In genomic region chr22:43884600-43885318, GRCh38 we compare ENCODE assay signal across 9 cellular contexts. TPM values are rescaled to one million over a fixed set of nuclear protein-coding genes. Genes with fewer than 3 reads are reported as not detected.
DNase-seq lines count a peak whose midpoint lies in the region; ATAC-seq, FAIRE-seq and TF ChIP-seq lines count a peak whose summit lies in the region.
"Had no signal": no experiment of that assay in that cellular context is flagged by ENCODE, and none has a peak within 500 bp of the region (broad histone marks: within the 10 kb centered on the region; RNA-seq: fewer than 3 reads in every experiment).

No MANE protein-coding gene starts in this region.

- no peak overlapping the region for H3K27ac ChIP-seq in CD4-positive, alpha-beta T cell (ENCODE audit: low read depth, low read length)

- H3K27ac Mint-ChIP-seq in CD4-positive, alpha-beta T cell, result no peak overlapping the region

- peaks cover 32% of the 10 kb centered on the region for H3K27me3 Mint-ChIP-seq in CD4-positive, alpha-beta T cell

- H3K4me3 Mint-ChIP-seq in CD4-positive, alpha-beta T cell, result no peak overlapping the region

- CTCF ChIA-PET in CD4-positive, alpha-beta T cell (lab: Charles Lee), result interaction anchor here (1.0 kb wide), 1 partner anchor 17 kb away, joined by 3 read pairs; no protein-coding TSS in a partner anchor

- POLR2A ChIA-PET in CD4-positive, alpha-beta T cell (lab: Charles Lee), result no interaction called here

- H3K9me3 ChIP-seq in CD4-positive, alpha-beta T cell (ENCODE audit: control insufficient read depth, low read length), result no peaks in the 10 kb centered on the region

- no peaks in the 10 kb centered on the region for H3K4me1 Mint-ChIP-seq in CD4-positive, alpha-beta T cell (ENCODE audit: low read depth)

- H3K36me3 Mint-ChIP-seq in CD4-positive, alpha-beta T cell (ENCODE audit: low read depth), result no peaks in the 10 kb centered on the region
- H3K36me3 Mint-ChIP-seq: IgD-negative memory B cell had no signal

- FAIRE-seq in GM19239 (lab: Jason Lieb, UNC) (peak; percentile 91), HTR-8/SVneo (lab: Jason Lieb, UNC) (no peak)

- peak in 8 of 10 experiments; percentile 10 to 54 (median 21) for DNase-seq in CD4-positive, alpha-beta T cell
- peak; percentile 71 for DNase-seq in GM19239 (ENCODE audit: insufficient read length, low spot score)
- DNase-seq in HTR-8/SVneo (ENCODE audit: insufficient read length, low spot score), result peak; percentile 60
- peak; percentile 22 for DNase-seq in astrocyte of the spinal cord (ENCODE audit: low read depth, low spot score)
- DNase-seq in iris pigment epithelial cell (ENCODE audit: low read depth), result peak; percentile 24
- peak; percentile 16 for DNase-seq in stimulated activated CD8-positive, alpha-beta memory T cell treated with anti-CD3 and anti-CD28 coated beads, Interleukin-15, amount 100 ng/mL, for 1 hour (ENCODE audit: low read depth)

- peaks cover 21% of the 10 kb centered on the region for H3K27me3 ChIP-seq in CD4-positive, alpha-beta T cell (ENCODE audit: control insufficient read depth, insufficient read depth, low read length)

- TF ChIP-seq CTCF in CD4-positive, alpha-beta T cell (IDR thresholded peaks at IDR 0.05), result peak; percentile 62
- TF ChIP-seq CTCF in astrocyte of the spinal cord (IDR thresholded peaks at IDR 0.05; ENCODE audit: low read depth, low read length), result peak; percentile 93

- no peak for ATAC-seq in CD4-positive, alpha-beta T cell (ENCODE audit: poor library complexity)
- ATAC-seq in SK-N-SH treated with all-trans-retinoic acid at 6 μM for 48 hours (peak; percentile 71; the same call in 2 of the 3 replicates), GM21737 (IDR thresholded peaks at IDR 0.05; ENCODE audit: unreplicated experiment) (no peak)

- in situ Hi-C loops in astrocyte of the spinal cord (cut with HindIII; ENCODE audit: low sequenced_read_pairs), result no loop called here

- H3K9me3 Mint-ChIP-seq in CD4-positive, alpha-beta T cell, result no peaks in the 10 kb centered on the region
- H3K9me3 Mint-ChIP-seq: IgD-negative memory B cell had no signal

- intact Hi-C loops in CD4-positive, alpha-beta T cell (cut with DNase I, micrococcal nuclease), result loop anchor here in 1 of 2 experiments (10.0 kb wide), 1 partner anchor 740 kb away; no protein-coding TSS in a partner anchor

- no peak overlapping the region for H3K4me3 ChIP-seq in astrocyte of the spinal cord (ENCODE audit: low read depth, low read length)

TF ChIP-seq in SK-N-SH treated with all-trans-retinoic acid at 6 μM for 48 hours, 23 proteins besides CTCF, POLR2A, EP300 and RAD21:
- TF ChIP-seq RARB (CRISPR knock-in tag; IDR thresholded peaks at IDR 0.05) (no peak), BACH2 (CRISPR knock-in tag; IDR thresholded peaks at IDR 0.05; ENCODE audit: borderline replicate concordance) (no peak), OSR1 (CRISPR knock-in tag; IDR thresholded peaks at IDR 0.05) (no peak), CSRNP3 (CRISPR knock-in tag; IDR thresholded peaks at IDR 0.05) (no peak), ESRRG (CRISPR knock-in tag; IDR thresholded peaks at IDR 0.05) (no peak), ZNF565 (CRISPR knock-in tag; conservative IDR thresholded peaks at IDR 0.05; ENCODE audit: low read depth) (no peak), ZNF8 (CRISPR knock-in tag; IDR thresholded peaks at IDR 0.05) (no peak), TCF4 (CRISPR knock-in tag; IDR thresholded peaks at IDR 0.05; ENCODE audit: borderline replicate concordance) (no peak), POU6F1 (CRISPR knock-in tag; IDR thresholded peaks at IDR 0.05; ENCODE audit: borderline replicate concordance, low read depth) (no peak), PATZ1 (CRISPR knock-in tag; IDR thresholded peaks at IDR 0.05; ENCODE audit: borderline replicate concordance) (no peak), ISL1 (CRISPR knock-in tag; IDR thresholded peaks at IDR 0.05) (no peak), ZFP3 (CRISPR knock-in tag; IDR thresholded peaks at IDR 0.05) (no peak), CREB5 (CRISPR knock-in tag; IDR thresholded peaks at IDR 0.05; ENCODE audit: low read depth) (no peak), ZFP30 (CRISPR knock-in tag; IDR thresholded peaks at IDR 0.05) (no peak), ZC3H10 (CRISPR knock-in tag; IDR thresholded peaks at IDR 0.05) (no peak), TSHZ2 (CRISPR knock-in tag; IDR thresholded peaks at IDR 0.05) (no peak), ZNF70 (CRISPR knock-in tag; IDR thresholded peaks at IDR 0.05) (no peak), SNAI2 (CRISPR knock-in tag; IDR thresholded peaks at IDR 0.05) (no peak)

RNA-seq across cellular contexts. Expression of gene PNPLA5, which starts 7.1 kb away (rescaled TPM):
- total RNA-seq in CD4-positive, alpha-beta T cell, result not detected

RNA-seq across cellular contexts. Expression of gene SULT4A1, which starts 22.4 kb away (rescaled TPM):
- not detected for total RNA-seq in CD4-positive, alpha-beta T cell

RNA-seq across cellular contexts. Expression of gene PNPLA3, which starts 38.8 kb away (rescaled TPM):
- not detected for total RNA-seq in CD4-positive, alpha-beta T cell

Comparison
In these comparisons a context has a peak if more than half of its experiments do, and no peak if none do; other contexts are left out.
1. DNase-seq: peak in every context shown above with its lines; median percentile 71 in GM19239; 60 in HTR-8/SVneo; 24 in iris pigment epithelial cell; 22 in astrocyte of the spinal cord; 21 in CD4-positive, alpha-beta T cell; 16 in stimulated activated CD8-positive, alpha-beta memory T cell treated with anti-CD3 and anti-CD28 coated beads, Interleukin-15, amount 100 ng/mL, for 1 hour.